ENCODE assay signal across 8 cellular contexts in the genomic region with DNA sequence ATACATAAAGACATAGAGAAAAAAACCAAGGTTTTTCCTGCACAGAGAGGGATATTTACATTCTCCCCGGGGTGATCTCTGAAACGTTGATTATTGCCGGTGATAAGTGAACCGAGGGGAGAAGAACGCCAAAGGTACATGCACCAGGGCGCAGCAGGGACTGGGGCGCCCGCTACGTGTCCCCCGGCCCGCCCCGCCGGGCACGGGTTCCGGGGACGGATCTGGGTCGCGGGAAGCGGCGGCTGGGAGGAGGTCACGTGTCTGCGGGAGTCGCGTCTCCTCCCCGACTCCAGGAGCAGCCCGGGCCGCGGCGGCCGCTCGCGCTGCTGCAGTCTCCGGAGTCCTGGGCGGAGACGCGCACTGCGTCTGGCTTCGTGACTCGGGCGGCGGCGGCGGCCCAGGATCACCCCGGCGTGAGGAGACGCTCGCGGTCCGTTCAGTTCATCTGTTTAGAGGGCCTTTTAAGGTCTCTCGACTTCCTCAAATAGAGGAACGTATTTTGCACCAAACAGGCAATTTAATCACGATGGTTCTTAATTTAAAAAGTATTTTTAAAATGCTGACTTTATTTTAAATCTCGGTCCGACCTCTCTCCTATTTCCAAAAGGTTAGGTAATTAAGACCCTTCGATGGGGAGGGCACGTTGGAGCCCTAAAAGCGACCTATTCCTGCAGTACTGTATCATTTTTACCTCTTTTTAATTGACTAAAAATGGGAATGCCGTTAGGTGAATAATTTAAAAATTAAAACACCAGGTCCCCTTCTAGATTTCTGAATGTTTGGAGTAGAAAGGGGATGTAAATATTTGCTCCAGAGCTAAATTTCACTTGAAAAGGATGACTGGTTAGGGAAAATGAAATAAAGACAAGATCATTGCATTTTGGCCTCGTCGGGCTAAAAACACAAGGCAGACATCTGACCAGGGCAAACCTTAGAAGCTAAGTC. TPM values are rescaled to one million over a fixed set of nuclear protein-coding genes. Genes with fewer than 3 reads are reported as not detected.
A peak's percentile ranks its signal among the peaks of the same experiment; 100 is the strongest.
DNase-seq lines count a peak whose midpoint lies in the region; ATAC-seq and TF ChIP-seq lines count a peak whose summit lies in the region.

No MANE protein-coding gene starts in this region.

- DNase-seq in DMS53 (lab: John Stamatoyannopoulos, UW) (peak; percentile 99), HuH-7.5 (ENCODE audit: low spot score) (peak; percentile 81), SK-N-MC (ENCODE audit: low read depth, low spot score) (no peak), inferior parietal cortex (ENCODE audit: extremely low spot score) (peak; percentile 80), gastrocnemius medialis (peak; percentile 89 to 92)
- DNase-seq in central memory CD8-positive, alpha-beta T cell (ENCODE audit: low spot score in 2 of 2), result no peak

- ATAC-seq in GM21367 (IDR thresholded peaks at IDR 0.05; ENCODE audit: unreplicated experiment), result peak; percentile 34
- ATAC-seq in central memory CD8-positive, alpha-beta T cell (replicated peaks; ENCODE audit: extremely low read depth, poor library complexity, severe bottlenecking), result no peak
- ATAC-seq in gastrocnemius medialis, result peak; percentile 51
- no peak for ATAC-seq in GM18519 (IDR thresholded peaks at IDR 0.05; ENCODE audit: low FRiP score, unreplicated experiment)

- intact Hi-C loops in gastrocnemius medialis (cut with DNase I; ENCODE audit: low total_unique reads), result loop anchor here (1.0 to 5.0 kb wide), 5 partner anchors 27 to 171 kb away; no protein-coding TSS in a partner anchor

- no peaks in the 10 kb centered on the region for H3K27me3 ChIP-seq in gastrocnemius medialis

- peaks cover 89% of the 10 kb centered on the region for H3K27me3 Mint-ChIP-seq in central memory CD8-positive, alpha-beta T cell

- H3K4me3 Mint-ChIP-seq in central memory CD8-positive, alpha-beta T cell, result peak overlapping the region; percentile 76

- H3K27ac ChIP-seq in SK-N-MC (no peak overlapping the region), gastrocnemius medialis (peak overlapping the region; percentile 95 to 100 (median 97))

- H3K4me3 ChIP-seq in SK-N-MC, result peak overlapping the region; percentile 85
- peak overlapping the region; percentile 66 to 89 (median 72) for H3K4me3 ChIP-seq in gastrocnemius medialis

- no peak overlapping the region for H3K27ac Mint-ChIP-seq in central memory CD8-positive, alpha-beta T cell (ENCODE audit: low read depth)

- H3K9me3 Mint-ChIP-seq in central memory CD8-positive, alpha-beta T cell, result no peaks in the 10 kb centered on the region

- in situ Hi-C loops in gastrocnemius medialis (cut with MboI; ENCODE audit: low sequenced_read_pairs in 4 of 4), result no loop called here

- no peaks in the 10 kb centered on the region for H3K36me3 ChIP-seq in SK-N-MC (ENCODE audit: insufficient read depth, low read length)
- H3K36me3 ChIP-seq in gastrocnemius medialis, result no peaks in the 10 kb centered on the region

- TF ChIP-seq POLR2A in gastrocnemius medialis (IDR thresholded peaks at IDR 0.05), result peak; percentile 32 to 56

- no peak for TF ChIP-seq CTCF in gastrocnemius medialis (IDR thresholded peaks at IDR 0.05 in 4 of 5, conservative IDR thresholded peaks at IDR 0.05 in 1 of 5)

- H3K9me3 ChIP-seq in SK-N-MC (ENCODE audit: low read depth, low read length) (no peaks in the 10 kb centered on the region), gastrocnemius medialis (no peaks in the 10 kb centered on the region)

- no peak overlapping the region for H3K9ac ChIP-seq in SK-N-MC (ENCODE audit: insufficient read length)

- peaks cover 28% of the 10 kb centered on the region for H3K4me1 Mint-ChIP-seq in central memory CD8-positive, alpha-beta T cell

- peaks cover 11 to 12% of the 10 kb centered on the region in 2 donors for H3K4me1 ChIP-seq in gastrocnemius medialis

- no peaks in the 10 kb centered on the region for H3K36me3 Mint-ChIP-seq in central memory CD8-positive, alpha-beta T cell (ENCODE audit: insufficient read depth)

RNA-seq across cellular contexts. Expression of a gene that starts 1.8 kb away (rescaled TPM):
- 10 to 100 TPM in 2 of 4 donors, 1 to 10 TPM in 2; 6.4 to 12.1 (median 9.5) TPM for total RNA-seq in gastrocnemius medialis

Comparison
In these comparisons a context has a peak if more than half of its experiments do, and no peak if none do; other contexts are left out.
1. DNase-seq: peak in DMS53 (single experiment), HuH-7.5 (single experiment), inferior parietal cortex (single experiment) and gastrocnemius medialis (2 of 2); none in SK-N-MC (single experiment) and central memory CD8-positive, alpha-beta T cell (0 of 2).
2. ATAC-seq: peak in GM21367 (single experiment) and gastrocnemius medialis (2 of 2); none in central memory CD8-positive, alpha-beta T cell (single experiment) and GM18519 (single experiment).